27 cellular contexts compared by ENCODE assay signal in genomic region chr10:65843203-65843602, GRCh38.
"Had no signal": no experiment of that assay in that cellular context is flagged by ENCODE, and none has a peak within 500 bp of the region (broad histone marks: within the 10 kb centered on the region; RNA-seq: fewer than 3 reads in every experiment).

No MANE protein-coding gene starts in this region.

- H3K4me1 Mint-ChIP-seq: endodermal cell had no signal

- DNase-seq: colonic mucosa; cortex of kidney; effector CD8-positive, alpha-beta T cell; effector memory CD8-positive, alpha-beta T cell; endodermal cell; erythroblast; esophagus squamous epithelium; foreskin keratinocyte; glutamatergic neuron; head of caudate nucleus; heart right ventricle; hippocampal formation; left cardiac atrium; left lung; left ventricle myocardium superior; lower lobe of right lung; mesenchymal stem cell; mucosa of descending colon; naive B cell had no signal

- H3K27me3 Mint-ChIP-seq: dendritic cell treated with granulocyte-macrophage colony-stimulating factor and Interleukin-4, amounts not matched to agents 40 ng/mL and 50 ng/mL, for 4 days; effector memory CD8-positive, alpha-beta T cell had no signal

- H3K27me3 ChIP-seq: colonic mucosa, esophagus squamous epithelium, foreskin keratinocyte, heart right ventricle, left lung had no signal

- FAIRE-seq: endometrium, frontal cortex, islet of Langerhans, keratinocyte had no signal

- H3K4me3 ChIP-seq: colonic mucosa, esophagus squamous epithelium, heart right ventricle, left lung, lower lobe of right lung, mucosa of descending colon had no signal

- H3K27ac Mint-ChIP-seq: dendritic cell treated with granulocyte-macrophage colony-stimulating factor and Interleukin-4, amounts not matched to agents 40 ng/mL and 50 ng/mL, for 4 days; effector memory CD8-positive, alpha-beta T cell; endodermal cell; mesothelial cell of epicardium had no signal

- H3K9me3 ChIP-seq: colonic mucosa, esophagus squamous epithelium, heart right ventricle, left lung, lower lobe of right lung, mucosa of descending colon had no signal

- H3K9me3 Mint-ChIP-seq: endodermal cell had no signal

- H3K4me3 Mint-ChIP-seq: dendritic cell treated with granulocyte-macrophage colony-stimulating factor and Interleukin-4, amounts not matched to agents 40 ng/mL and 50 ng/mL, for 4 days; effector memory CD8-positive, alpha-beta T cell; endodermal cell; mesothelial cell of epicardium; naive B cell had no signal

- H3K36me3 ChIP-seq: colonic mucosa, esophagus squamous epithelium, heart right ventricle, left lung, lower lobe of right lung had no signal

- H3K36me3 Mint-ChIP-seq: mesothelial cell of epicardium, naive B cell had no signal

- ATAC-seq: effector memory CD8-positive, alpha-beta T cell; esophagus mucosa; foreskin keratinocyte; heart right ventricle; left cardiac atrium; left lung; left ventricle myocardium superior; lower lobe of right lung; mucosa of descending colon had no signal

- H3K27ac ChIP-seq: colonic mucosa, epithelial cell of prostate, esophagus squamous epithelium, foreskin keratinocyte, heart right ventricle, left lung, lower lobe of right lung had no signal

- H3K4me1 ChIP-seq: colonic mucosa, esophagus squamous epithelium, foreskin keratinocyte, heart right ventricle, left lung, lower lobe of right lung had no signal
